18 cellular contexts compared by ENCODE assay signal in genomic region chr11:70593446-70593983, GRCh38.
DNase-seq lines count a peak whose midpoint lies in the region; ATAC-seq, FAIRE-seq and TF ChIP-seq lines count a peak whose summit lies in the region.
"Had no signal": no experiment of that assay in that cellular context is flagged by ENCODE, and none has a peak within 500 bp of the region (broad histone marks: within the 10 kb centered on the region; RNA-seq: fewer than 3 reads in every experiment).

No MANE protein-coding gene starts in this region.

- intact Hi-C loops in Right ventricle myocardium superior (cut with DNase I) = no loop called here
- intact Hi-C loops in heart left ventricle (cut with DNase I) = no loop called here
- intact Hi-C loops in kidney (cut with DNase I) = no loop called here

- no peak overlapping the region for H3K4ac ChIP-seq in neuronal stem cell (ENCODE audit: low read length)

- H3K9ac ChIP-seq in kidney (ENCODE audit: low read length in 2 of 2) = no peak overlapping the region
- H3K9ac ChIP-seq in neuronal stem cell (ENCODE audit: low read depth, low read length, poor library complexity) = no peak overlapping the region

- peaks cover 7% of the 10 kb centered on the region for H3K9me3 Mint-ChIP-seq in chondrocyte (ENCODE audit: low read depth)
- H3K9me3 Mint-ChIP-seq: CD8-positive, alpha-beta T cell had no signal

- no peaks in the 10 kb centered on the region for H3K4me1 Mint-ChIP-seq in chondrocyte (ENCODE audit: low read depth)
- H3K4me1 Mint-ChIP-seq: IgD-negative memory B cell had no signal

- no peak overlapping the region for H3K4me3 ChIP-seq in heart left ventricle
- no peak overlapping the region for H3K4me3 ChIP-seq in kidney (ENCODE audit: low read length in 2 of 2)
- no peak overlapping the region for H3K4me3 ChIP-seq in neuronal stem cell (ENCODE audit: low read length in 2 of 2)
- H3K4me3 ChIP-seq: A549 had no signal

- H2AFZ ChIP-seq in neuronal stem cell (ENCODE audit: low read length) = no peak overlapping the region

- H2BK12ac ChIP-seq in neuronal stem cell (ENCODE audit: low read length) = no peak overlapping the region

- ATAC-seq in Right ventricle myocardium superior (ENCODE audit: poor library complexity) = no peak
- no peak for ATAC-seq in heart left ventricle
- no peak for ATAC-seq in GM19467 (IDR thresholded peaks at IDR 0.05; ENCODE audit: unreplicated experiment)
- ATAC-seq: A549; CD8-positive, alpha-beta T cell; HepG2 had no signal

- no peaks in the 10 kb centered on the region for H3K36me3 ChIP-seq in heart left ventricle
- no peaks in the 10 kb centered on the region for H3K36me3 ChIP-seq in kidney (ENCODE audit: control insufficient read depth in 1 of 2, insufficient read depth in 2 of 2, low read length in 2 of 2)
- H3K36me3 ChIP-seq in neuronal stem cell (replicated peaks in 1 of 2; ENCODE audit: control insufficient read depth in 2 of 2, insufficient read depth in 2 of 2, low read length in 2 of 2) = no peaks in the 10 kb centered on the region

- no peak overlapping the region for H3K18ac ChIP-seq in neuronal stem cell (ENCODE audit: low read length)

- no peak overlapping the region for H3K23ac ChIP-seq in neuronal stem cell (ENCODE audit: low read depth, low read length, poor library complexity)

- no peak overlapping the region for H2BK120ac ChIP-seq in neuronal stem cell (ENCODE audit: low read depth, low read length)

- H3K14ac ChIP-seq in neuronal stem cell (ENCODE audit: low read length) = peak overlapping the region; percentile 47

- no peak for TF ChIP-seq POLR2A in heart left ventricle (IDR thresholded peaks at IDR 0.05)

- no peak overlapping the region for H3K27ac Mint-ChIP-seq in chondrocyte (ENCODE audit: unreplicated experiment)
- H3K27ac Mint-ChIP-seq: CD8-positive, alpha-beta T cell; IgD-negative memory B cell had no signal

- no peak overlapping the region for H4K91ac ChIP-seq in neuronal stem cell (ENCODE audit: low read depth, low read length, poor library complexity)

- H3K79me1 ChIP-seq in neuronal stem cell (ENCODE audit: low read depth, low read length) = no peaks in the 10 kb centered on the region

- H2BK5ac ChIP-seq in neuronal stem cell (ENCODE audit: low read length) = no peak overlapping the region

- H3K27me3 ChIP-seq in heart left ventricle (peaks cover 0 to 13% (median 0%) of the 10 kb centered on the region in 9 donors), neuronal stem cell (ENCODE audit: control insufficient read depth in 3 of 3, insufficient read depth in 3 of 3, low read depth in 1 of 3, low read length in 3 of 3) (no peaks in the 10 kb centered on the region)

- H3K27ac ChIP-seq in heart left ventricle = no peak overlapping the region
- H3K27ac ChIP-seq in kidney (ENCODE audit: low read depth in 2 of 2, low read length in 2 of 2) = no peak overlapping the region
- no peak overlapping the region for H3K27ac ChIP-seq in neuronal stem cell (replicated peaks; ENCODE audit: low read length)
- H3K27ac ChIP-seq: 22Rv1, A549 had no signal

- H3K4me1 ChIP-seq in heart left ventricle = no peaks in the 10 kb centered on the region
- no peaks in the 10 kb centered on the region for H3K4me1 ChIP-seq in kidney (ENCODE audit: control insufficient read depth in 1 of 2, insufficient read depth in 1 of 2, low read depth in 1 of 2, low read length in 2 of 2)
- H3K4me1 ChIP-seq in neuronal stem cell (ENCODE audit: control insufficient read depth in 2 of 2, insufficient read depth in 1 of 2, low read depth in 1 of 2, low read length in 2 of 2) = peaks cover 5 to 9% of the 10 kb centered on the region in 2 donors
- H3K4me1 ChIP-seq: A549 had no signal

- TF ChIP-seq CTCF in heart left ventricle (IDR thresholded peaks at IDR 0.05) = no peak
- TF ChIP-seq CTCF in kidney (IDR thresholded peaks at IDR 0.05; ENCODE audit: borderline replicate concordance, extremely low read depth, insufficient read depth) = no peak
- TF ChIP-seq CTCF in chondrocyte (IDR thresholded peaks at IDR 0.05) = no peak

- DNase-seq in Right ventricle myocardium superior (peak; percentile 10), heart left ventricle (no peak), kidney (peak; percentile 24), neuronal stem cell (ENCODE audit: low spot score) (no peak), globus pallidus (ENCODE audit: low spot score) (no peak), chondrocyte (ENCODE audit: low spot score) (no peak)
- DNase-seq: AML-193; Calu3; CD8-positive, alpha-beta T cell; DMS79 treated with DMSO at 0.1 percent for 48 hours; GF-D8; GOT3; H9 had no signal

- H3K9me3 ChIP-seq in heart left ventricle = peaks cover 0 to 5% (median 0%) of the 10 kb centered on the region in 12 donors
- H3K9me3 ChIP-seq in kidney (ENCODE audit: control insufficient read depth in 1 of 2, low read length in 2 of 2) = no peaks in the 10 kb centered on the region
- H3K9me3 ChIP-seq in neuronal stem cell (replicated peaks in 1 of 2; ENCODE audit: control insufficient read depth in 2 of 2, insufficient read depth in 1 of 2, low read depth in 1 of 2, low read length in 2 of 2) = no peaks in the 10 kb centered on the region
- H3K9me3 ChIP-seq: A549 had no signal

- no peak overlapping the region for H4K8ac ChIP-seq in neuronal stem cell (ENCODE audit: low read depth, low read length)

- WGBS in heart left ventricle, 4 donors = 69 to 83% (median 74%) methylated on average over 10 of the region's 10 CpGs
- WGBS in neuronal stem cell (ENCODE audit: extremely low coverage in 2 of 2, insufficient read length in 2 of 2, insufficient replicate concordance in 1 of 2), 2 donors = no CpG with 5 or more reads among the region's 10 CpGs

- no peaks in the 10 kb centered on the region for H3K36me3 Mint-ChIP-seq in chondrocyte (ENCODE audit: low read depth)
- H3K36me3 Mint-ChIP-seq: CD8-positive, alpha-beta T cell; IgD-negative memory B cell had no signal

- H2AK5ac ChIP-seq in neuronal stem cell (ENCODE audit: low read depth, low read length) = no peak overlapping the region

- H3K4me3 Mint-ChIP-seq in chondrocyte (ENCODE audit: unreplicated experiment) = no peak overlapping the region
- H3K4me3 Mint-ChIP-seq: CD8-positive, alpha-beta T cell; H9; IgD-negative memory B cell had no signal

- peaks cover 16% of the 10 kb centered on the region for H3K27me3 Mint-ChIP-seq in chondrocyte (ENCODE audit: low read depth)

- H3K4me2 ChIP-seq in neuronal stem cell (ENCODE audit: insufficient read depth, low read length, poor library complexity, severe bottlenecking) = no peak overlapping the region
- H3K4me2 ChIP-seq: A549 had no signal

- H2BK15ac ChIP-seq in neuronal stem cell (ENCODE audit: low read length) = peak overlapping the region; percentile 45

- no peak for FAIRE-seq in kidney (lab: Jason Lieb, UNC)
- FAIRE-seq: A549, HepG2 had no signal

Comparison
In these comparisons a context has a peak if more than half of its experiments do, and no peak if none do; other contexts are left out.
1. DNase-seq: peak in Right ventricle myocardium superior (single experiment) and kidney (single experiment); none in heart left ventricle (0 of 5), neuronal stem cell (single experiment), globus pallidus (single experiment) and chondrocyte (single experiment).